In the genomic region with DNA sequence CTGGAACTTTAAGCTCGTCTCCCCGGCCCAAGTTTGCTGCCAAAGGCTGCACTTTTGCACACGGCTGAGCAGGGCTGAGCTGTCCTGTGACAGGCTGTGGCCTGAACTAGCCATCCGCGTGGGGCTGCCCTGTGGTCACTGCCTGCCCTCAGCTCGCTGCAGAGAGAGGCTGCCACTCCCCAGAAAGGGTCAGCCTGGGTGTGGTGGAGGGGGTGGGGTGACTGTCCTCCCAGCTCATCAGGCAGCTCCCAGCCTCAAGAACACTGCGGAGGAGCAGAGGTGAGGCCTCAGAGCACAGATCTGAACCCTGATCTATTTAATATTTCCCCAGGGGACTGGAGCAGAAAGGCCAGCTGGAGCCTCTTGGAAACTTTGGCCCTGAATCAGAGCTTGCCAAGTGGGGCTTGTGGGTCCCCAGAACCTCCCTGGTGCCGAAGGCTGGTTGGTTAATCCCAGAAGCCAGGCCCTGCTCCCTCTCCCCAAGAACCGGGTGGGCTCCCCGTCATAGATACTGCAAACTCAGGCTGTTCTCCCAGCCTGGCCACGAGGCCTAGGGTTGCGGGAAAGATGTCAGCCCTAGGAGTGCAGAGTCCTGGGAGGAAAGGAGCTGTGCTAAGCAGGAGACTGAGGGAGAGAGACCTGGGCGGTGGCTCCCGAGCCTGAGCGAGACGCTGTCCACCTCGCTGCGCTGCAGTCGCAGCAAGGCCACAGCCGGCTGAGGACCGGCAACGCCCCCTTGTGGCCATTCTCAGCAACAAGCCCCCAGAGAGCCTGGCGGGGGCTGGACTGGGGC, we compare ENCODE assay signal across 1 cellular context.
TF ChIP-seq lines count a peak whose summit lies in the region.

No MANE protein-coding gene starts in this region.

TF ChIP-seq in H1, 55 proteins besides CTCF, POLR2A, EP300 and RAD21 (continued from another document):
- TF ChIP-seq, protein P1, sequence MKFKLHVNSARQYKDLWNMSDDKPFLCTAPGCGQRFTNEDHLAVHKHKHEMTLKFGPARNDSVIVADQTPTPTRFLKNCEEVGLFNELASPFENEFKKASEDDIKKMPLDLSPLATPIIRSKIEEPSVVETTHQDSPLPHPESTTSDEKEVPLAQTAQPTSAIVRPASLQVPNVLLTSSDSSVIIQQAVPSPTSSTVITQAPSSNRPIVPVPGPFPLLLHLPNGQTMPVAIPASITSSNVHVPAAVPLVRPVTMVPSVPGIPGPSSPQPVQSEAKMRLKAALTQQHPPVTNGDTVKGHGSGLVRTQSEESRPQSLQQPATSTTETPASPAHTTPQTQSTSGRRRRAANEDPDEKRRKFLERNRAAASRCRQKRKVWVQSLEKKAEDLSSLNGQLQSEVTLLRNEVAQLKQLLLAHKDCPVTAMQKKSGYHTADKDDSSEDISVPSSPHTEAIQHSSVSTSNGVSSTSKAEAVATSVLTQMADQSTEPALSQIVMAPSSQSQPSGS (IDR thresholded peaks at IDR 0.05; ENCODE audit: low read length), result no peak
- TF ChIP-seq EGR1 (IDR thresholded peaks at IDR 0.05; ENCODE audit: borderline replicate concordance, low read depth, low read length), result peak; percentile 20; the same call in 1 of the 2 replicates
- TF ChIP-seq, protein P2, sequence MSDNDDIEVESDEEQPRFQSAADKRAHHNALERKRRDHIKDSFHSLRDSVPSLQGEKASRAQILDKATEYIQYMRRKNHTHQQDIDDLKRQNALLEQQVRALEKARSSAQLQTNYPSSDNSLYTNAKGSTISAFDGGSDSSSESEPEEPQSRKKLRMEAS (IDR thresholded peaks at IDR 0.05), result peak; percentile 34; the same call in 1 of the 2 replicates
- no peak for TF ChIP-seq SP1 (IDR thresholded peaks at IDR 0.05; ENCODE audit: low read depth, low read length)
- peak; percentile 18; the same call in 1 of the 2 replicates for TF ChIP-seq TBP (IDR thresholded peaks at IDR 0.05; ENCODE audit: low read depth, low read length)
